ENCODE assay signal across 8 cellular contexts in genomic region chrX:154373340-154374306, GRCh38. TPM values are rescaled to one million over a fixed set of nuclear protein-coding genes. Genes with fewer than 3 reads are reported as not detected.
DNase-seq lines count a peak whose midpoint lies in the region; ATAC-seq, FAIRE-seq and TF ChIP-seq lines count a peak whose summit lies in the region.

No MANE protein-coding gene starts in this region.

- peak; percentile 95 for TF ChIP-seq CTCF in A549 (IDR thresholded peaks at IDR 0.05)
- peak; percentile 68 for TF ChIP-seq CTCF in parathyroid adenoma (IDR thresholded peaks at IDR 0.05)

- no peaks in the 10 kb centered on the region for H3K9me3 ChIP-seq in A549
- no peaks in the 10 kb centered on the region for H3K9me3 ChIP-seq in parathyroid adenoma (ENCODE audit: control insufficient read depth, low read length)

- H3K4me1 ChIP-seq in A549 (peaks cover 31% of the 10 kb centered on the region), parathyroid adenoma (no peaks in the 10 kb centered on the region)

- H3K27me3 ChIP-seq in parathyroid adenoma (ENCODE audit: control insufficient read depth, insufficient read depth, low read length): no peaks in the 10 kb centered on the region

- H2AFZ ChIP-seq in parathyroid adenoma: peak overlapping the region; percentile 77

- TF ChIP-seq RAD21 in A549 (conservative IDR thresholded peaks at IDR 0.05 in 1 of 2, IDR thresholded peaks at IDR 0.05 in 1 of 2): peak; percentile 32 to 59; a peak in 4 of 5 replicates

- H3K27ac ChIP-seq in A549 (peak overlapping the region; percentile 86 to 100), parathyroid adenoma (peak overlapping the region; percentile 69)

- H3K4me2 ChIP-seq in A549 (peak overlapping the region; percentile 99), parathyroid adenoma (ENCODE audit: low read length) (peak overlapping the region; percentile 39)

- H3K4me3 Mint-ChIP-seq in activated naive CD8-positive, alpha-beta T cell: peak overlapping the region; percentile 78

- H3K36me3 Mint-ChIP-seq in activated naive CD8-positive, alpha-beta T cell: no peaks in the 10 kb centered on the region

- H3K9me3 Mint-ChIP-seq in activated naive CD8-positive, alpha-beta T cell (ENCODE audit: low read depth): no peaks in the 10 kb centered on the region

- 0 out of 2 replicates have a peak, but pooled peaks have one; percentile 6 for TF ChIP-seq POLR2A in A549 (IDR thresholded peaks at IDR 0.05; ENCODE audit: low read length)

- H3K4me3 ChIP-seq in A549 (peak overlapping the region; percentile 60), parathyroid adenoma (ENCODE audit: low read depth, low read length) (peak overlapping the region; percentile 44)

- H3K27ac Mint-ChIP-seq in activated naive CD8-positive, alpha-beta T cell: peak overlapping the region; percentile 22

- FAIRE-seq in A549 (lab: Jason Lieb, UNC) (peak; percentile 67), G401.6 (lab: Jason Lieb, UNC) (peak; percentile 87)

- no peaks in the 10 kb centered on the region for H3K27me3 Mint-ChIP-seq in activated naive CD8-positive, alpha-beta T cell

- POLR2A ChIA-PET in A549 (lab: Yijun Ruan, JAX): interaction anchor here (0.7 to 1.7 kb wide), 5 partner anchors 10 to 153 kb away, joined by 3 to 17 read pairs (median 4); partner anchors contain the start of genes FAM3A, RPL10 and TAFAZZIN

- WGBS in A549 (ENCODE audit: missing lambda C conversion rate): 24% methylated on average over 11 of the region's 23 CpGs

- no peaks in the 10 kb centered on the region for H3K79me2 ChIP-seq in parathyroid adenoma

- no peak overlapping the region for H3K9ac ChIP-seq in parathyroid adenoma

- H3K4me1 Mint-ChIP-seq in activated naive CD8-positive, alpha-beta T cell (ENCODE audit: low read depth): peaks cover 16% of the 10 kb centered on the region

- H3K36me3 ChIP-seq in parathyroid adenoma (ENCODE audit: control insufficient read depth, insufficient read depth, low read length): no peaks in the 10 kb centered on the region

- no peak for TF ChIP-seq EP300 in A549 (IDR thresholded peaks at IDR 0.05)

- intact Hi-C loops in head of caudate nucleus (cut with DNase I): loop anchor here (10.0 kb wide), 1 partner anchor 161 kb away; no protein-coding TSS in a partner anchor

- CTCF ChIA-PET in A549 (lab: Yijun Ruan, JAX): interaction anchor here (0.5 to 3.8 kb wide), 39 partner anchors 8 to 392 kb away, joined by 3 to 49 read pairs (median 4); partner anchors contain the start of genes DNASE1L1, FAM3A, IKBKG and RPL10

- ATAC-seq in A549: peak; percentile 11 to 50; a peak in 3 of 6 replicates
- ATAC-seq in HG03135 (IDR thresholded peaks at IDR 0.05; ENCODE audit: unreplicated experiment): no peak
- ATAC-seq in HG03521 (IDR thresholded peaks at IDR 0.05; ENCODE audit: unreplicated experiment): no peak

- peak; percentile 72 to 88 for DNase-seq in A549 (ENCODE audit: low read depth in 1 of 2, low spot score in 1 of 2)
- peak; percentile 79 for DNase-seq in NCI-H1694 treated with DMSO at 0.1 percent for 48 hours (lab: John Stamatoyannopoulos, UW)
- DNase-seq in head of caudate nucleus: peak in 40 of 42 donors; percentile 43 to 85 (median 64)

TF ChIP-seq in A549, 52 proteins besides CTCF, POLR2A, EP300 and RAD21 (continues in another document):
- no peak for TF ChIP-seq NPAS2 (CRISPR knock-in tag; IDR thresholded peaks at IDR 0.05; ENCODE audit: borderline replicate concordance)
- no peak for TF ChIP-seq CHD2 (IDR thresholded peaks at IDR 0.05; ENCODE audit: low read length, partially characterized antibody)
- no peak for TF ChIP-seq ZSCAN20 (CRISPR knock-in tag; IDR thresholded peaks at IDR 0.05)
- peak; percentile 62 for TF ChIP-seq SMC3 (IDR thresholded peaks at IDR 0.05)
- no peak for TF ChIP-seq FOXS1 (CRISPR knock-in tag; IDR thresholded peaks at IDR 0.05)
- TF ChIP-seq, protein P1, sequence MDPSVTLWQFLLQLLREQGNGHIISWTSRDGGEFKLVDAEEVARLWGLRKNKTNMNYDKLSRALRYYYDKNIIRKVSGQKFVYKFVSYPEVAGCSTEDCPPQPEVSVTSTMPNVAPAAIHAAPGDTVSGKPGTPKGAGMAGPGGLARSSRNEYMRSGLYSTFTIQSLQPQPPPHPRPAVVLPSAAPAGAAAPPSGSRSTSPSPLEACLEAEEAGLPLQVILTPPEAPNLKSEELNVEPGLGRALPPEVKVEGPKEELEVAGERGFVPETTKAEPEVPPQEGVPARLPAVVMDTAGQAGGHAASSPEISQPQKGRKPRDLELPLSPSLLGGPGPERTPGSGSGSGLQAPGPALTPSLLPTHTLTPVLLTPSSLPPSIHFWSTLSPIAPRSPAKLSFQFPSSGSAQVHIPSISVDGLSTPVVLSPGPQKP (IDR thresholded peaks at IDR 0.05; ENCODE audit: low read depth, low read length): no peak
- no peak for TF ChIP-seq HDAC2 (IDR thresholded peaks at IDR 0.05)
- TF ChIP-seq, protein P2, sequence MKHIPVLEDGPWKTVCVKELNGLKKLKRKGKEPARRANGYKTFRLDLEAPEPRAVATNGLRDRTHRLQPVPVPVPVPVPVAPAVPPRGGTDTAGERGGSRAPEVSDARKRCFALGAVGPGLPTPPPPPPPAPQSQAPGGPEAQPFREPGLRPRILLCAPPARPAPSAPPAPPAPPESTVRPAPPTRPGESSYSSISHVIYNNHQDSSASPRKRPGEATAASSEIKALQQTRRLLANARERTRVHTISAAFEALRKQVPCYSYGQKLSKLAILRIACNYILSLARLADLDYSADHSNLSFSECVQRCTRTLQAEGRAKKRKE (CRISPR knock-in tag; IDR thresholded peaks at IDR 0.05; ENCODE audit: low read depth): no peak
- no peak for TF ChIP-seq TFCP2L1 (CRISPR knock-in tag; IDR thresholded peaks at IDR 0.05)
- no peak for TF ChIP-seq HES2 (IDR thresholded peaks at IDR 0.05)
- TF ChIP-seq GATA3 (IDR thresholded peaks at IDR 0.05; ENCODE audit: borderline replicate concordance): no peak
- TF ChIP-seq REST (IDR thresholded peaks at IDR 0.05): no peak

RNA-seq across cellular contexts. Expression of gene FLNA, which starts 0.8 kb away (rescaled TPM):
- polyA plus RNA-seq in A549 (2011; rRNA removed): 303 and 351 TPM in 2 replicates
- 552 and 728 TPM in 2 replicates for polyA plus RNA-seq in A549 (2012; cell fraction: cytosol; rRNA removed)
- 3,208 and 3,689 TPM in 2 replicates for polyA plus RNA-seq in A549 (2012; cell fraction: nucleus; rRNA removed)
- polyA plus RNA-seq in A549 (2017; fragmentation: RNase III; extraction: RNeasy Plus Mini Kit Qiagen cat#74134 plus additional on column Dnase treatment): 1,116 to 1,252 TPM (median 1,118 TPM) in 3 replicates
- polyA minus RNA-seq in A549 (2011; rRNA and poly(A)+ RNA removed): 1,164 and 1,868 TPM in 2 replicates

RNA-seq across cellular contexts. Expression of gene EMD, which starts 5.5 kb away (rescaled TPM):
- polyA plus RNA-seq in A549 (2011; rRNA removed) (34.6 and 40.7 TPM in 2 replicates), A549 (2017; fragmentation: RNase III; extraction: RNeasy Plus Mini Kit Qiagen cat#74134 plus additional on column Dnase treatment) (126 to 131 TPM (median 130 TPM) in 3 replicates)
- polyA plus RNA-seq in A549 (2012; cell fraction: cytosol; rRNA removed): 69.1 and 94.4 TPM in 2 replicates
- polyA plus RNA-seq in A549 (2012; cell fraction: nucleus; rRNA removed): 86.5 and 123 TPM in 2 replicates
- polyA minus RNA-seq in A549 (2011; rRNA and poly(A)+ RNA removed): 44.1 and 55.6 TPM in 2 replicates

RNA-seq across cellular contexts. Expression of gene RPL10, which starts 24.6 kb away (rescaled TPM):
- polyA plus RNA-seq in A549 (2011; rRNA removed) (3,216 and 3,468 TPM in 2 replicates), A549 (2017; fragmentation: RNase III; extraction: RNeasy Plus Mini Kit Qiagen cat#74134 plus additional on column Dnase treatment) (4,594 to 4,829 TPM (median 4,804 TPM) in 3 replicates)
- polyA plus RNA-seq in A549 (2012; cell fraction: cytosol; rRNA removed): 4,988 and 5,624 TPM in 2 replicates
- 3,974 and 5,274 TPM in 2 replicates for polyA plus RNA-seq in A549 (2012; cell fraction: nucleus; rRNA removed)
- 1,628 and 1,978 TPM in 2 replicates for polyA minus RNA-seq in A549 (2011; rRNA and poly(A)+ RNA removed)

RNA-seq across cellular contexts. Expression of gene DNASE1L1, which starts 35.4 kb away (rescaled TPM):
- polyA plus RNA-seq in A549 (2011; rRNA removed) (14.3 and 21.6 TPM in 2 replicates), A549 (2017; fragmentation: RNase III; extraction: RNeasy Plus Mini Kit Qiagen cat#74134 plus additional on column Dnase treatment) (20.9 to 24.5 TPM (median 24.4 TPM) in 3 replicates)
- 16.3 and 23.8 TPM in 2 replicates for polyA plus RNA-seq in A549 (2012; cell fraction: cytosol; rRNA removed)
- 38.6 and 39.1 TPM in 2 replicates for polyA plus RNA-seq in A549 (2012; cell fraction: nucleus; rRNA removed)
- 15.2 and 23.5 TPM in 2 replicates for polyA minus RNA-seq in A549 (2011; rRNA and poly(A)+ RNA removed)

RNA-seq across cellular contexts. Expression of gene TAFAZZIN, which starts 37.7 kb away (rescaled TPM):
- polyA plus RNA-seq in A549 (2011; rRNA removed): 32.6 and 36.9 TPM in 2 replicates
- polyA plus RNA-seq in A549 (2012; cell fraction: cytosol; rRNA removed): 35.6 and 45.5 TPM in 2 replicates
- 150 and 154 TPM in 2 replicates for polyA plus RNA-seq in A549 (2012; cell fraction: nucleus; rRNA removed)
- 25.7 to 36.3 TPM (median 34.4 TPM) in 3 replicates for polyA plus RNA-seq in A549 (2017; fragmentation: RNase III; extraction: RNeasy Plus Mini Kit Qiagen cat#74134 plus additional on column Dnase treatment)
- polyA minus RNA-seq in A549 (2011; rRNA and poly(A)+ RNA removed): 28.0 and 35.3 TPM in 2 replicates

Comparison
In these comparisons a context has a peak if more than half of its experiments do, and no peak if none do; other contexts are left out.
1. ATAC-seq: peak in A549 (2 of 2); none in HG03135 (single experiment) and HG03521 (single experiment).
2. Peak in every context shown above with its lines, with median percentiles within 50 percentile points of each other: DNase-seq.